Comparison of ENCODE assay signal across 8 cellular contexts in genomic region chr1:235864965-235865525, GRCh38. TPM values are rescaled to one million over a fixed set of nuclear protein-coding genes. Genes with fewer than 3 reads are reported as not detected.
DNase-seq lines count a peak whose midpoint lies in the region; ATAC-seq and TF ChIP-seq lines count a peak whose summit lies in the region.

No MANE protein-coding gene starts in this region.

- no peaks in the 10 kb centered on the region for H3K27me3 ChIP-seq in suprapubic skin

- WGBS in suprapubic skin, result 34% methylated on average over 2 of the region's 3 CpGs

- TF ChIP-seq POLR2A in suprapubic skin (IDR thresholded peaks at IDR 0.05), result no peak

- H3K27ac Mint-ChIP-seq in activated CD4-positive, alpha-beta memory T cell treated with anti-CD3 and anti-CD28 coated beads, Interleukin-2, amount 10 ng/mL, durations not matched to agents 7 days and 5 days, result peak overlapping the region; percentile 41

- H3K9me3 ChIP-seq in suprapubic skin, result no peaks in the 10 kb centered on the region

- CTCF ChIA-PET in activated CD4-positive, alpha-beta memory T cell treated with anti-CD3 and anti-CD28 coated beads, Interleukin-2, amount 10 ng/mL, durations not matched to agents 7 days and 5 days (lab: Charles Lee), result interaction anchor here (0.7 to 4.5 kb wide), 16 partner anchors 11 to 351 kb away, joined by 3 to 88 read pairs (median 4); no protein-coding TSS in a partner anchor

- H3K4me3 Mint-ChIP-seq in activated CD4-positive, alpha-beta memory T cell treated with anti-CD3 and anti-CD28 coated beads, Interleukin-2, amount 10 ng/mL, durations not matched to agents 7 days and 5 days, result peak overlapping the region; percentile 73

- H3K27ac ChIP-seq in suprapubic skin, result no peak overlapping the region

- no peak for ATAC-seq in GM21447 (IDR thresholded peaks at IDR 0.05; ENCODE audit: unreplicated experiment)

- peaks cover 31% of the 10 kb centered on the region for H3K4me1 ChIP-seq in suprapubic skin

- no peaks in the 10 kb centered on the region for H3K9me3 Mint-ChIP-seq in activated CD4-positive, alpha-beta memory T cell treated with anti-CD3 and anti-CD28 coated beads, Interleukin-2, amount 10 ng/mL, durations not matched to agents 7 days and 5 days

- H3K4me3 ChIP-seq in suprapubic skin, result peak overlapping the region; percentile 83

- H3K4me1 Mint-ChIP-seq in activated CD4-positive, alpha-beta memory T cell treated with anti-CD3 and anti-CD28 coated beads, Interleukin-2, amount 10 ng/mL, durations not matched to agents 7 days and 5 days, result peaks cover 53% of the 10 kb centered on the region

- no peak for TF ChIP-seq CTCF in suprapubic skin (IDR thresholded peaks at IDR 0.05)

- TF ChIP-seq EP300 in suprapubic skin (IDR thresholded peaks at IDR 0.05), result no peak

- DNase-seq in SKM-1 (lab: John Stamatoyannopoulos, UW; ENCODE audit: unreplicated experiment) (peak; percentile 38), SKM-1 treated with dmso at 0.1 percent for 144 hours (lab: John Stamatoyannopoulos, UW; ENCODE audit: unreplicated experiment) (no peak), kidney tubule cell (ENCODE audit: low spot score) (peak; percentile 13), suprapubic skin (ENCODE audit: low spot score in 2 of 2) (no peak), NCI-H1105 treated with DMSO at 0.1 percent for 48 hours (lab: John Stamatoyannopoulos, UW) (no peak), foreskin melanocyte (no peak)
- no peak for DNase-seq in activated CD4-positive, alpha-beta memory T cell treated with anti-CD3 and anti-CD28 coated beads, Interleukin-2, amount 10 ng/mL, durations not matched to agents 7 days and 5 days

- H3K27me3 Mint-ChIP-seq in activated CD4-positive, alpha-beta memory T cell treated with anti-CD3 and anti-CD28 coated beads, Interleukin-2, amount 10 ng/mL, durations not matched to agents 7 days and 5 days, result no peaks in the 10 kb centered on the region

- H3K36me3 Mint-ChIP-seq in activated CD4-positive, alpha-beta memory T cell treated with anti-CD3 and anti-CD28 coated beads, Interleukin-2, amount 10 ng/mL, durations not matched to agents 7 days and 5 days (ENCODE audit: low read depth), result peaks cover 22% of the 10 kb centered on the region

- POLR2A ChIA-PET in activated CD4-positive, alpha-beta memory T cell treated with anti-CD3 and anti-CD28 coated beads, Interleukin-2, amount 10 ng/mL, durations not matched to agents 7 days and 5 days (lab: Charles Lee), result interaction anchor here (1.0 to 4.2 kb wide), 17 partner anchors 8 to 360 kb away, joined by 3 to 41 read pairs (median 6); partner anchors contain the start of gene B3GALNT2

- H3K36me3 ChIP-seq in suprapubic skin, result no peaks in the 10 kb centered on the region

RNA-seq across cellular contexts. Expression of gene LYST, which starts 1.7 kb away (rescaled TPM):
- total RNA-seq in activated CD4-positive, alpha-beta memory T cell treated with anti-CD3 and anti-CD28 coated beads, Interleukin-2, amount 10 ng/mL, durations not matched to agents 7 days and 5 days, result 10 to 100 TPM; 34.4 to 36.0 TPM
- total RNA-seq in suprapubic skin, result 100 to 1,000 TPM in 1 of 4 donors, 10 to 100 TPM in 3; 40.1 to 118 (median 68.8) TPM

Comparison
In these comparisons a context has a peak if more than half of its experiments do, and no peak if none do; other contexts are left out.
1. DNase-seq: peak in SKM-1 (single experiment) and kidney tubule cell (single experiment); none in SKM-1 treated with dmso at 0.1 percent for 144 hours (single experiment), activated CD4-positive, alpha-beta memory T cell treated with anti-CD3 and anti-CD28 coated beads, Interleukin-2, amount 10 ng/mL, durations not matched to agents 7 days and 5 days (single experiment), suprapubic skin (0 of 2), NCI-H1105 treated with DMSO at 0.1 percent for 48 hours (single experiment) and foreskin melanocyte (single experiment).